ENCODE assay signal across 21 cellular contexts in the genomic region with DNA sequence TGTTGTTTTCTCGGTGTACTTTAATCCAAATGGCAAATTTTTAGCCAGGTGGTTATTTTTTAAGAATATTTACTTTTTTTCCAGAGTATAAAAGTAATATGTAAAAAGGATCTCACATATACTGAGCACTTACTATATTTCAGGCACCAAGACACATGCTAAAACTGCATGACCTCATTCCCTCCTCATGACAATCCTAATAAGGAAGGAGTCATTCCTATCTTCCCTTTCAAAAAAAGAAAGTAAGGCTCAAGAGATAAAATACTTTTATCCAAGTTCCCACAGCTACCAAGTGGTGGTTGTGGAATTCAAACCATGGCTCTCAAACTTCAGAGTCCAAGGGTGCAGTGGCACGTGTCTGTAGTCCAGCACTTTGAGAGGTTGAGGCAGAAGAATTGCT. TPM values are rescaled to one million over a fixed set of nuclear protein-coding genes. Genes with fewer than 3 reads are reported as not detected.
DNase-seq lines count a peak whose midpoint lies in the region; ATAC-seq and TF ChIP-seq lines count a peak whose summit lies in the region.
"Had no signal": no experiment of that assay in that cellular context is flagged by ENCODE, and none has a peak within 500 bp of the region (broad histone marks: within the 10 kb centered on the region; RNA-seq: fewer than 3 reads in every experiment).

No MANE protein-coding gene starts in this region.

- H3K79me2 ChIP-seq in ACC112 (ENCODE audit: control insufficient read depth, insufficient read depth, low read length, unreplicated experiment) (peaks cover 73% of the 10 kb centered on the region), PC-9 (ENCODE audit: low read depth) (peaks cover 50% of the 10 kb centered on the region), trophoblast cell (ENCODE audit: control insufficient read depth, insufficient read depth, low read length, poor library complexity) (peaks cover 20% of the 10 kb centered on the region)

- H3K9me2 ChIP-seq in PC-9 (ENCODE audit: insufficient read depth) = no peaks in the 10 kb centered on the region

- H3F3A ChIP-seq in PC-9 (ENCODE audit: insufficient read depth, low read depth) = peaks cover 51% of the 10 kb centered on the region

- no peak overlapping the region for H3K18ac ChIP-seq in trophoblast cell (ENCODE audit: low read length)

- DNase-seq in PC-9 = no peak
- DNase-seq in fibroblast of peridontal ligament (ENCODE audit: extremely low read depth) = peak; percentile 62
- peak; percentile 22 to 48 for DNase-seq in trophoblast cell
- DNase-seq in cortex of kidney (lab: John Stamatoyannopoulos, UW) = no peak
- DNase-seq in adrenal gland = no peak
- no peak for DNase-seq in 8988T
- DNase-seq: activated CD4-positive, alpha-beta memory T cell treated with anti-CD3 and anti-CD28 coated beads for 36 hours; activated T-cell treated with anti-CD3 and anti-CD28 coated beads, Interleukin-2, amount 50 U/mL, for 24 hours; caudate nucleus; DND-41; effector CD4-positive, alpha-beta T cell; naive B cell; NCI-H1436; NCI-H2227 treated with DMSO at 0.1 percent for 48 hours; Peyer's patch; posterior cingulate gyrus; small intestine; upper lobe of left lung had no signal

- H4K8ac ChIP-seq in trophoblast cell (ENCODE audit: low read depth, low read length) = no peak overlapping the region

- H3K4me2 ChIP-seq in PC-9 (no peak overlapping the region), trophoblast cell (ENCODE audit: low read length) (no peak overlapping the region)

- H3K9me3 ChIP-seq in PC-9 (ENCODE audit: insufficient read depth, low read depth) = no peaks in the 10 kb centered on the region
- no peaks in the 10 kb centered on the region for H3K9me3 ChIP-seq in trophoblast cell (ENCODE audit: insufficient read depth, low read depth, low read length)
- H3K9me3 ChIP-seq in adrenal gland (replicated peaks in 1 of 3) = no peaks in the 10 kb centered on the region
- H3K9me3 ChIP-seq: HAP-1, Peyer's patch, upper lobe of left lung had no signal

- H2AK5ac ChIP-seq in trophoblast cell (ENCODE audit: low read length) = no peak overlapping the region

- no peak overlapping the region for H2BK5ac ChIP-seq in trophoblast cell (ENCODE audit: low read depth, low read length, poor library complexity)

- CTCF ChIA-PET in PC-9 (lab: Charles Lee) = no interaction called here

- no peak overlapping the region for H3K4me3 ChIP-seq in ACC112 (ENCODE audit: low read depth, low read length)
- H3K4me3 ChIP-seq in PC-9 = no peak overlapping the region
- H3K4me3 ChIP-seq in trophoblast cell (ENCODE audit: low read depth, low read length) = no peak overlapping the region
- H3K4me3 ChIP-seq in adrenal gland = no peak overlapping the region
- H3K4me3 ChIP-seq: HAP-1, Peyer's patch, upper lobe of left lung had no signal

- H3K4ac ChIP-seq in trophoblast cell (ENCODE audit: low read depth, low read length) = peak overlapping the region; percentile 39

- H4K91ac ChIP-seq in trophoblast cell (ENCODE audit: low read depth, low read length) = no peak overlapping the region

- H3K23ac ChIP-seq in trophoblast cell (ENCODE audit: low read length) = no peak overlapping the region

- H3K79me1 ChIP-seq in trophoblast cell (ENCODE audit: low read length) = peaks cover 6% of the 10 kb centered on the region

- H3K27ac ChIP-seq in ACC112 (ENCODE audit: low read depth, low read length) = peak overlapping the region; percentile 82
- peak overlapping the region; percentile 45 for H3K27ac ChIP-seq in PC-9
- H3K27ac ChIP-seq in trophoblast cell (ENCODE audit: low read depth, low read length) = no peak overlapping the region
- peak overlapping the region in 2 of 5 donors; percentile 22 to 71 for H3K27ac ChIP-seq in adrenal gland

- no peak overlapping the region for H2BK120ac ChIP-seq in trophoblast cell (ENCODE audit: insufficient read depth, low read length, poor library complexity)

- no peak overlapping the region for H4K12ac ChIP-seq in trophoblast cell (ENCODE audit: low read depth, low read length)

- no peak overlapping the region for H3K14ac ChIP-seq in trophoblast cell (ENCODE audit: low read length)

- TF ChIP-seq CTCF in PC-9 (conservative IDR thresholded peaks at IDR 0.05) (no peak), adrenal gland (IDR thresholded peaks at IDR 0.05) (no peak)

- no peak overlapping the region for H2AFZ ChIP-seq in ACC112 (ENCODE audit: low read length, unreplicated experiment)
- no peak overlapping the region for H2AFZ ChIP-seq in PC-9
- H2AFZ ChIP-seq in trophoblast cell (ENCODE audit: insufficient read depth, low read length, poor library complexity) = no peak overlapping the region

- H3K4me1 ChIP-seq in ACC112 (ENCODE audit: control insufficient read depth, insufficient read depth, low read length, unreplicated experiment) (peaks cover 52% of the 10 kb centered on the region), PC-9 (replicated peaks; ENCODE audit: insufficient read depth) (peaks cover 44% of the 10 kb centered on the region), trophoblast cell (ENCODE audit: control insufficient read depth in 1 of 2, insufficient read depth in 2 of 2, low read length in 2 of 2) (peaks cover 15 to 27% of the 10 kb centered on the region in 2 experiments), adrenal gland (replicated peaks in 1 of 2) (peaks cover 11 to 31% of the 10 kb centered on the region in 2 donors)
- H3K4me1 ChIP-seq: HAP-1 had no signal

- no CpG with 5 or more reads among the region's 2 CpGs for WGBS in trophoblast cell (ENCODE audit: extremely low coverage, insufficient coverage, insufficient read length)
- 94 to 100% (median 98%) methylated on average over 2 of the region's 2 CpGs for WGBS in adrenal gland, 4 donors

- POLR2A ChIA-PET in PC-9 (lab: Charles Lee; ENCODE audit: unreplicated experiment) = interaction anchor here (0.6 kb wide), 2 partner anchors 12 to 289 kb away, joined by 4 to 7 read pairs; no protein-coding TSS in a partner anchor

- BruUV-seq in PC-9 (replicated peaks; lab: Mats Ljungman, UMichigan) = no TSS peak

- intact Hi-C loops in PC-9 (cut with micrococcal nuclease; ENCODE audit: unreplicated experiment) (no loop called here), adrenal gland (cut with DNase I) (no loop called here)

- no peak for ATAC-seq in GM21723 (IDR thresholded peaks at IDR 0.05; ENCODE audit: unreplicated experiment)

- H4K20me1 ChIP-seq in PC-9 (ENCODE audit: insufficient read depth) = peaks cover 5% of the 10 kb centered on the region; the same call in 1 of the 2 replicates

- H3K36me3 ChIP-seq in ACC112 (ENCODE audit: insufficient read depth, low read length) (no peaks in the 10 kb centered on the region), PC-9 (ENCODE audit: low read depth) (no peaks in the 10 kb centered on the region; the same call in 1 of the 2 replicates), trophoblast cell (ENCODE audit: control insufficient read depth in 1 of 2, insufficient read depth in 2 of 2, low read length in 2 of 2) (peaks cover 18 to 21% of the 10 kb centered on the region in 2 experiments), adrenal gland (replicated peaks in 1 of 2) (no peaks in the 10 kb centered on the region)
- H3K36me3 ChIP-seq: HAP-1, Peyer's patch had no signal

- no peak overlapping the region for H2BK12ac ChIP-seq in trophoblast cell (ENCODE audit: low read length)

- H3K27me3 ChIP-seq in ACC112 (ENCODE audit: insufficient read depth, low read length) = no peaks in the 10 kb centered on the region
- no peaks in the 10 kb centered on the region for H3K27me3 ChIP-seq in PC-9 (ENCODE audit: insufficient read depth, low read depth)
- no peaks in the 10 kb centered on the region for H3K27me3 ChIP-seq in trophoblast cell (ENCODE audit: insufficient read depth, low read length)
- no peaks in the 10 kb centered on the region for H3K27me3 ChIP-seq in adrenal gland
- H3K27me3 ChIP-seq: Peyer's patch, upper lobe of left lung had no signal

- no peak overlapping the region for H3K9ac ChIP-seq in trophoblast cell (ENCODE audit: low read length)

- no peak for TF ChIP-seq POLR2A in adrenal gland (IDR thresholded peaks at IDR 0.05)

RNA-seq across cellular contexts. Expression of a gene that starts 19.4 kb away (rescaled TPM):
- total RNA-seq in PC-9 (2021) (31.2 and 39.7 TPM in 2 replicates), adrenal gland (100 to 1,000 TPM in 4 of 8 donors, 10 to 100 TPM in 4; 88.2 to 120 (median 102) TPM)
- polyA plus RNA-seq in trophoblast cell (2013) = 278 and 279 TPM in 2 replicates
- 100 to 1,000 TPM in 1 of 3 donors, 10 to 100 TPM in 2; 38.5 to 161 (median 42.8) TPM for polyA plus RNA-seq in adrenal gland

Comparison
In these comparisons a context has a peak if more than half of its experiments do, and no peak if none do; other contexts are left out.
1. DNase-seq: peak in fibroblast of peridontal ligament (single experiment) and trophoblast cell (2 of 2); none in PC-9 (0 of 2), cortex of kidney (single experiment), adrenal gland (0 of 7) and 8988T (single experiment).